Comparison of ENCODE assay signal across 11 cellular contexts in the genomic region with DNA sequence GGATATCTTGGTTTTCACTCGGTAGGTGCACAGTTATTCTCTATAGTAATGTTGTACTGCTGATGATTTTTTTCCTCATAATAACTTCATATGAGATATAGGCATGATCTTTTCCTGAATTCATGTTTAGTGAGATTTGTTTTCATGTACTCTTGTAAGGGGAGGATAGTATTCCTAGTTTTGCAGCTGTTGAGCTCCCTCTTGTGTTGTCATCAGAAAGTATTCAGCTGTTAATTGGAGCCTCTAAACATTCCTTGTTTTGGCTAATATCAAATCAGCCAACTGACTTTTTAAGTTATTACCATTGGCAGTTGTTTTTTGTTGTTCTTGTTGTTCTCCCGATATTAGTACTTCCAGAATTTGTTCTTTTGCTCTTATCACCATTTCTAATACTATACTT. TPM values are rescaled to one million over a fixed set of nuclear protein-coding genes. Genes with fewer than 3 reads are reported as not detected.
DNase-seq lines count a peak whose midpoint lies in the region; ATAC-seq and TF ChIP-seq lines count a peak whose summit lies in the region.
"Had no signal": no experiment of that assay in that cellular context is flagged by ENCODE, and none has a peak within 500 bp of the region (broad histone marks: within the 10 kb centered on the region; RNA-seq: fewer than 3 reads in every experiment).

No MANE protein-coding gene starts in this region.

- TF ChIP-seq CTCF in GM10266 (IDR thresholded peaks at IDR 0.05; ENCODE audit: control insufficient read depth, insufficient read depth, low read depth, missing control alignments), result peak; percentile 29
- TF ChIP-seq CTCF in NB4 (IDR thresholded peaks at IDR 0.05; ENCODE audit: low read depth, low read length), result peak; percentile 26
- no peak for TF ChIP-seq CTCF in choroid plexus epithelial cell (conservative IDR thresholded peaks at IDR 0.05; ENCODE audit: low read depth, low read length)
- TF ChIP-seq CTCF in osteoblast (IDR thresholded peaks at IDR 0.05; ENCODE audit: extremely low read depth, low read depth, low read length), result peak; percentile 9
- TF ChIP-seq CTCF in natural killer cell (IDR thresholded peaks at IDR 0.05), result no peak

- intact Hi-C loops in natural killer cell (cut with micrococcal nuclease), result no loop called here

- H3K27me3 ChIP-seq in osteoblast (ENCODE audit: insufficient read depth, low read length), result no peaks in the 10 kb centered on the region

- H3K27me3 Mint-ChIP-seq in natural killer cell (ENCODE audit: low read depth in 2 of 2), result peaks cover 34 to 47% of the 10 kb centered on the region in 2 donors
- H3K27me3 Mint-ChIP-seq in naive thymus-derived CD8-positive, alpha-beta T cell, result peaks cover 0 to 14% (median 8%) of the 10 kb centered on the region in 5 donors

- no peak overlapping the region for H3K27ac Mint-ChIP-seq in natural killer cell
- H3K27ac Mint-ChIP-seq in naive thymus-derived CD8-positive, alpha-beta T cell, result no peak overlapping the region
- H3K27ac Mint-ChIP-seq: activated naive CD4-positive, alpha-beta T cell treated with anti-CD3 and anti-CD28 coated beads, Interleukin-2, amount 50 U/mL, for 24 hours had no signal

- POLR2A ChIA-PET in naive thymus-derived CD8-positive, alpha-beta T cell (lab: Charles Lee), result no interaction called here

- H2AFZ ChIP-seq in osteoblast (ENCODE audit: low read length), result no peak overlapping the region

- DNase-seq in GM10266 (ENCODE audit: extremely low spot score) (no peak), NB4 (ENCODE audit: low read depth) (peak; percentile 58), choroid plexus epithelial cell (ENCODE audit: low read depth) (peak; percentile 4), osteoblast (ENCODE audit: insufficient read length, low spot score, missing footprints) (no peak), natural killer cell (no peak), occipital lobe (lab: John Stamatoyannopoulos, UW) (no peak), NCI-H2107 (lab: John Stamatoyannopoulos, UW) (no peak)
- DNase-seq in naive thymus-derived CD8-positive, alpha-beta T cell, result no peak

- H3K27ac ChIP-seq in osteoblast (ENCODE audit: low read depth, low read length), result no peak overlapping the region

- H3K79me2 ChIP-seq in osteoblast (ENCODE audit: insufficient read depth, low read length), result no peaks in the 10 kb centered on the region

- no peak overlapping the region for H3K4me2 ChIP-seq in osteoblast (ENCODE audit: insufficient read depth, low read length)

- H3K4me1 Mint-ChIP-seq in natural killer cell, result no peaks in the 10 kb centered on the region
- H3K4me1 Mint-ChIP-seq in naive thymus-derived CD8-positive, alpha-beta T cell, result no peaks in the 10 kb centered on the region
- H3K4me1 Mint-ChIP-seq: activated naive CD4-positive, alpha-beta T cell treated with anti-CD3 and anti-CD28 coated beads, Interleukin-2, amount 50 U/mL, for 24 hours had no signal

- no peaks in the 10 kb centered on the region for H3K4me1 ChIP-seq in osteoblast (ENCODE audit: insufficient read depth, low read length)

- no peaks in the 10 kb centered on the region for H3K36me3 Mint-ChIP-seq in natural killer cell
- H3K36me3 Mint-ChIP-seq in naive thymus-derived CD8-positive, alpha-beta T cell, result no peaks in the 10 kb centered on the region
- H3K36me3 Mint-ChIP-seq: activated naive CD4-positive, alpha-beta T cell treated with anti-CD3 and anti-CD28 coated beads, Interleukin-2, amount 50 U/mL, for 24 hours had no signal

- no peak for TF ChIP-seq POLR2A in NB4 (IDR thresholded peaks at IDR 0.05; ENCODE audit: extremely low read depth, insufficient read length)

- no peaks in the 10 kb centered on the region for H3K36me3 ChIP-seq in osteoblast (ENCODE audit: insufficient read depth, low read length)

- no peaks in the 10 kb centered on the region for H4K20me1 ChIP-seq in osteoblast (ENCODE audit: insufficient read depth, low read length)

- no peak overlapping the region for H3K4me3 Mint-ChIP-seq in natural killer cell
- H3K4me3 Mint-ChIP-seq in naive thymus-derived CD8-positive, alpha-beta T cell, result no peak overlapping the region
- H3K4me3 Mint-ChIP-seq: activated naive CD4-positive, alpha-beta T cell treated with anti-CD3 and anti-CD28 coated beads, Interleukin-2, amount 50 U/mL, for 24 hours had no signal

- H3K4me3 ChIP-seq in NB4 (ENCODE audit: low read depth, low read length) (no peak overlapping the region), choroid plexus epithelial cell (ENCODE audit: low read depth, low read length) (no peak overlapping the region), osteoblast (ENCODE audit: insufficient read depth, low read length) (no peak overlapping the region)

- ATAC-seq in natural killer cell, result no peak
- ATAC-seq in naive thymus-derived CD8-positive, alpha-beta T cell, result no peak

- H3K9me3 Mint-ChIP-seq in natural killer cell, result no peaks in the 10 kb centered on the region
- no peaks in the 10 kb centered on the region for H3K9me3 Mint-ChIP-seq in naive thymus-derived CD8-positive, alpha-beta T cell
- H3K9me3 Mint-ChIP-seq: activated naive CD4-positive, alpha-beta T cell treated with anti-CD3 and anti-CD28 coated beads, Interleukin-2, amount 50 U/mL, for 24 hours had no signal

- no peaks in the 10 kb centered on the region for H3K9me3 ChIP-seq in osteoblast (ENCODE audit: low read depth, low read length)

RNA-seq across cellular contexts. Expression of gene OR10R2, which starts 24.4 kb away (rescaled TPM):
- total RNA-seq in osteoblast (not detected in 2 replicates), natural killer cell (not detected), occipital lobe (not detected)
- not detected for total RNA-seq in naive thymus-derived CD8-positive, alpha-beta T cell
- not detected for polyA plus RNA-seq in naive thymus-derived CD8-positive, alpha-beta T cell
- total RNA-seq: fibroblast of lung, subcutaneous adipose tissue had no signal
- polyA plus RNA-seq: fibroblast of lung had no signal

RNA-seq across cellular contexts. Expression of gene OR10K1, which starts 34.7 kb away (rescaled TPM):
- total RNA-seq in osteoblast, result not detected in 2 replicates
- not detected for total RNA-seq in natural killer cell
- not detected for total RNA-seq in occipital lobe
- not detected for total RNA-seq in naive thymus-derived CD8-positive, alpha-beta T cell
- not detected for polyA plus RNA-seq in naive thymus-derived CD8-positive, alpha-beta T cell
- total RNA-seq: fibroblast of lung, subcutaneous adipose tissue had no signal
- polyA plus RNA-seq: fibroblast of lung had no signal

RNA-seq across cellular contexts. Expression of gene OR6Y1, which starts 57.8 kb away (rescaled TPM):
- total RNA-seq in osteoblast (not detected in 2 replicates), natural killer cell (not detected), occipital lobe (not detected)
- not detected for total RNA-seq in naive thymus-derived CD8-positive, alpha-beta T cell
- polyA plus RNA-seq in naive thymus-derived CD8-positive, alpha-beta T cell, result not detected
- total RNA-seq: fibroblast of lung, subcutaneous adipose tissue had no signal
- polyA plus RNA-seq: fibroblast of lung had no signal

Comparison
In these comparisons a context has a peak if more than half of its experiments do, and no peak if none do; other contexts are left out.
1. DNase-seq: peak in NB4 (single experiment) and choroid plexus epithelial cell (single experiment); none in GM10266 (single experiment), osteoblast (single experiment), natural killer cell (single experiment), occipital lobe (single experiment), naive thymus-derived CD8-positive, alpha-beta T cell (0 of 10) and NCI-H2107 (single experiment).
2. CTCF ChIP-seq: peak in GM10266 (single experiment), NB4 (single experiment) and osteoblast (single experiment); none in choroid plexus epithelial cell (single experiment) and natural killer cell (single experiment).